In the genomic region with DNA sequence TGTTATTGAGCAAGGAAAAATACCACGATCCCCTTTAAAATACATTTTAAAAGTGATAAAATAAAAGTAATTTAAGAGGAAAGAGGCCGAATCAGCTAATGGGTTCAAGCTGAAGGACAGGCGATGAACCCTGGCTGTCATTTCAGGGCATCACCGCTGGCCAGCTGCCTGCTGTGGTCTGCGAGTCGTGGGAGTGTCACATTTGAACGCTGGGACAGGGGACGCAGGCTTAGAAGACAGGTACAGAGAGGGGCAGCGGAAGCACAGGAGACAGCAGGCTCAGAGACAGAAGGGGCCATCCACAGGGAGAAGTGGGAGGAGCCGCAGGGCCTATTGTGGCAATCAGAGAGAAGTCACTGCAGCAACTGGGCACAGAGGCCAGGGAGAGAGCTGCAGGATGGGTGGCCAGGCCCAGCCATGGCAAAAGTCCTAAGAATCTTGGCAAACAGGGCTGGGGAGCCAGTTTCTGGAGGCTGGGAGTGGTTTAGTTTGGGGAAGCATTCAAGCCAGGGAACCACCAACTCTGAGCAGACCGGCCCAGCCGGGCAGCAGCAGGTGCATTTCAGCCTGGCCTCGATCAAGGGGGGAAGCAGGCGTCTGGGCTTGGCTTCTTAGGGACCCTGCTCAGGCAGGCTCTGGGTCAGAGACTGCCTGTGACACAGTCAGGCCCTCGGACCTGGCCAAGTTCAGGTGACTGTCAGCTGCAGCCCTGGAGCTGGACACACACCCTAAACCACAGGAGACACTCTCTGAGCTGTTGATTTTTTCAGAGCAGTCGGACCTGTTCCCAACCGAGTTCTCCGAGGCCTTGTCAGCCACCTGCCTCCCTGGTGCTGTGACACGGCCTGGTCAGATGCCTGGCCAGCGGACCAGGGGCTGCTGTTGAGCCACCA, we compare ENCODE assay signal across 9 cellular contexts. TPM values are rescaled to one million over a fixed set of nuclear protein-coding genes. Genes with fewer than 3 reads are reported as not detected.
DNase-seq lines count a peak whose midpoint lies in the region; ATAC-seq and TF ChIP-seq lines count a peak whose summit lies in the region.
"Had no signal": no experiment of that assay in that cellular context is flagged by ENCODE, and none has a peak within 500 bp of the region (broad histone marks: within the 10 kb centered on the region; RNA-seq: fewer than 3 reads in every experiment).

No MANE protein-coding gene starts in this region.

- peaks cover 100% of the 10 kb centered on the region for H3K79me2 ChIP-seq in mammary epithelial cell (ENCODE audit: insufficient read depth, low read length)

- no peaks in the 10 kb centered on the region for H3K9me3 ChIP-seq in mammary epithelial cell (replicated peaks; ENCODE audit: insufficient read depth, low read length)
- no peaks in the 10 kb centered on the region for H3K9me3 ChIP-seq in gastrocnemius medialis

- peak; percentile 73 to 79 for ATAC-seq in gastrocnemius medialis

- WGBS in mammary epithelial cell (ENCODE audit: low coverage, missing lambda C conversion rate) = 54% methylated on average over 20 of the region's 20 CpGs

- no peaks in the 10 kb centered on the region for H3K27me3 ChIP-seq in mammary epithelial cell (ENCODE audit: insufficient read depth, low read length)
- no peaks in the 10 kb centered on the region for H3K27me3 ChIP-seq in gastrocnemius medialis

- no peak overlapping the region for H3K4me3 ChIP-seq in mammary epithelial cell (replicated peaks in 1 of 3; ENCODE audit: insufficient read depth in 1 of 3, low read depth in 2 of 3, low read length in 3 of 3)
- H3K4me3 ChIP-seq in gastrocnemius medialis = no peak overlapping the region

- H3K4me2 ChIP-seq in mammary epithelial cell (ENCODE audit: insufficient read depth, low read depth, low read length) = no peak overlapping the region

- no peaks in the 10 kb centered on the region for H4K20me1 ChIP-seq in mammary epithelial cell (ENCODE audit: insufficient read depth, low read length)

- BruUV-seq in mammary epithelial cell (replicated peaks; lab: Mats Ljungman, UMichigan) = no TSS peak

- intact Hi-C loops in mammary epithelial cell (cut with micrococcal nuclease) = no loop called here
- intact Hi-C loops in gastrocnemius medialis (cut with DNase I; ENCODE audit: low total_unique reads) = no loop called here

- H2AFZ ChIP-seq in mammary epithelial cell (ENCODE audit: low read depth, low read length) = no peak overlapping the region

- CTCF ChIA-PET in mammary epithelial cell (lab: Charles Lee; ENCODE audit: low non-redundant PET) = interaction anchor here (0.5 kb wide), 1 partner anchor 200 kb away, joined by 8 read pairs; no protein-coding TSS in a partner anchor

- dilution Hi-C loops in mammary epithelial cell (cut with HindIII; ENCODE audit: low sequenced_read_pairs) = no loop called here

- TF ChIP-seq CTCF in mammary epithelial cell (conservative IDR thresholded peaks at IDR 0.05 in 1 of 2, IDR thresholded peaks at IDR 0.05 in 1 of 2; ENCODE audit: extremely low read depth in 1 of 2, insufficient read depth in 1 of 2, low read depth in 1 of 2, low read length in 2 of 2) (no peak), gastrocnemius medialis (IDR thresholded peaks at IDR 0.05 in 4 of 5, conservative IDR thresholded peaks at IDR 0.05 in 1 of 5) (peak in 3 of 5 experiments; percentile 5 to 37 (median 10))

- DNase-seq in G401 (ENCODE audit: low spot score) (peak; percentile 75), mammary epithelial cell (peak; percentile 18), left kidney (ENCODE audit: low read depth, low spot score) (peak; percentile 71), gastrocnemius medialis (peak; percentile 78 to 80), 8988T (no peak), NOMO-1 treated with DMSO at 0.1 percent for 48 hours (lab: John Stamatoyannopoulos, UW; ENCODE audit: unreplicated experiment) (no peak), globus pallidus (ENCODE audit: low spot score) (no peak), DMS153 (lab: John Stamatoyannopoulos, UW) (no peak)
- DNase-seq: small intestine had no signal

- peaks cover 43% of the 10 kb centered on the region for H3K4me1 ChIP-seq in mammary epithelial cell (ENCODE audit: insufficient read depth, low read length)
- H3K4me1 ChIP-seq in gastrocnemius medialis = peaks cover 51 to 65% of the 10 kb centered on the region in 2 donors

- in situ Hi-C loops in G401 (cut with HindIII; ENCODE audit: low sequenced_read_pairs) (no loop called here), mammary epithelial cell (cut with MboI; ENCODE audit: low sequenced_read_pairs in 2 of 2) (no loop called here), gastrocnemius medialis (cut with MboI; ENCODE audit: low sequenced_read_pairs in 4 of 4) (no loop called here)

- H3K27ac ChIP-seq in mammary epithelial cell (ENCODE audit: insufficient read depth, low read depth, low read length) (no peak overlapping the region), gastrocnemius medialis (peak overlapping the region; percentile 83 to 90 (median 86))

- H3K9ac ChIP-seq in mammary epithelial cell (ENCODE audit: insufficient read depth, low read length) = no peak overlapping the region

- TF ChIP-seq POLR2A in gastrocnemius medialis (IDR thresholded peaks at IDR 0.05) = peak; percentile 37 to 42

- H3K36me3 ChIP-seq in mammary epithelial cell (ENCODE audit: insufficient read depth, low read length) (peaks cover 5% of the 10 kb centered on the region), gastrocnemius medialis (no peaks in the 10 kb centered on the region)

RNA-seq across cellular contexts. Expression of gene SH3GL1, which starts 11.9 kb away (rescaled TPM):
- total RNA-seq in G401 (2014; rRNA removed; shearing (Covaris generic)) = 95.8 and 109 TPM in 2 replicates
- total RNA-seq in mammary epithelial cell (100 to 1,000 TPM in 1 of 2 donors, 10 to 100 TPM in 1; 80.5 to 149 TPM), gastrocnemius medialis (10 to 100 TPM; 11.6 to 19.4 (median 15.8) TPM)
- polyA plus RNA-seq in mammary epithelial cell = 84.9 TPM
- 55.7 TPM for polyA minus RNA-seq in mammary epithelial cell

RNA-seq across cellular contexts. Expression of gene CHAF1A, which starts 14.0 kb away (rescaled TPM):
- 39.4 and 46.0 TPM in 2 replicates for total RNA-seq in G401 (2014; rRNA removed; shearing (Covaris generic))
- total RNA-seq in mammary epithelial cell (10 to 100 TPM in 1 of 2 donors, 1 to 10 TPM in 1; 4.0 to 30.0 TPM), gastrocnemius medialis (10 to 100 TPM in 2 of 4 donors, 1 to 10 TPM in 2; 7.3 to 15.8 (median 9.7) TPM)
- polyA plus RNA-seq in mammary epithelial cell = 24.4 TPM
- polyA minus RNA-seq in mammary epithelial cell = 16.8 TPM

RNA-seq across cellular contexts. Expression of gene MPND, which starts 45.1 kb away (rescaled TPM):
- 29.5 and 51.3 TPM in 2 replicates for total RNA-seq in G401 (2014; rRNA removed; shearing (Covaris generic))
- total RNA-seq in mammary epithelial cell (10 to 100 TPM in 1 of 2 donors, 1 to 10 TPM in 1; 4.3 to 12.5 TPM), gastrocnemius medialis (1 to 10 TPM; 2.7 to 3.1 (median 3.0) TPM)
- polyA plus RNA-seq in mammary epithelial cell = 5.5 TPM
- 2.0 TPM for polyA minus RNA-seq in mammary epithelial cell

RNA-seq across cellular contexts. Expression of gene STAP2, which starts 49.8 kb away (rescaled TPM):
- 26.0 and 29.8 TPM in 2 replicates for total RNA-seq in G401 (2014; rRNA removed; shearing (Covaris generic))
- 10 to 100 TPM; 26.7 to 52.8 TPM for total RNA-seq in mammary epithelial cell
- 55.0 TPM for polyA plus RNA-seq in mammary epithelial cell
- 40.1 TPM for polyA minus RNA-seq in mammary epithelial cell
- 1 to 10 TPM in 2 of 4 donors, under 1 TPM in 1, not detected in 1; 0.94 to 2.1 (median 1.3) TPM for total RNA-seq in gastrocnemius medialis

Comparison
In these comparisons a context has a peak if more than half of its experiments do, and no peak if none do; other contexts are left out.
1. DNase-seq: peak in G401 (single experiment), mammary epithelial cell (single experiment), left kidney (single experiment) and gastrocnemius medialis (2 of 2); none in 8988T (single experiment), NOMO-1 treated with DMSO at 0.1 percent for 48 hours (single experiment), globus pallidus (single experiment) and DMS153 (single experiment).
2. CTCF ChIP-seq: peak in gastrocnemius medialis (3 of 5); none in mammary epithelial cell (0 of 2).